9 cellular contexts compared by ENCODE assay signal in genomic region chr19:10797541-10798256, GRCh38. TPM values are rescaled to one million over a fixed set of nuclear protein-coding genes. Genes with fewer than 3 reads are reported as not detected.
DNase-seq lines count a peak whose midpoint lies in the region; ATAC-seq and TF ChIP-seq lines count a peak whose summit lies in the region.
"Had no signal": no experiment of that assay in that cellular context is flagged by ENCODE, and none has a peak within 500 bp of the region (broad histone marks: within the 10 kb centered on the region; RNA-seq: fewer than 3 reads in every experiment).

No MANE protein-coding gene starts in this region.

- H3K4me1 Mint-ChIP-seq in activated T-cell treated with anti-CD3 and anti-CD28 coated beads, Interleukin-2, amount 50 U/mL, for 4 hours (ENCODE audit: low read depth): peaks cover 40% of the 10 kb centered on the region

- H3K9me3 ChIP-seq in left lung: no peaks in the 10 kb centered on the region

- peaks cover 0 to 98% of the 10 kb centered on the region in 2 donors for H3K36me3 ChIP-seq in left lung

- intact Hi-C loops in left lung (cut with DNase I): no loop called here

- DNase-seq in MV-4-11 (lab: John Stamatoyannopoulos, UW) (peak; percentile 13), left lung (no peak), dedifferentiated amniotic fluid mesenchymal stem cell (ENCODE audit: extremely low spot score) (no peak), KG1 (lab: John Stamatoyannopoulos, UW) (no peak), NCI-H128 (lab: John Stamatoyannopoulos, UW; ENCODE audit: unreplicated experiment) (no peak)
- peak; percentile 82 for DNase-seq in activated T-cell treated with anti-CD3 and anti-CD28 coated beads, Interleukin-2, amount 50 U/mL, for 4 hours
- DNase-seq in stimulated activated CD8-positive, alpha-beta memory T cell treated with anti-CD3 and anti-CD28 coated beads, Interleukin-4, amount 100 ng/mL, for 4 hours (ENCODE audit: low read depth in 2 of 2, low spot score in 1 of 2): peak; percentile 79 to 88
- DNase-seq: aorta had no signal

- no peaks in the 10 kb centered on the region for H3K4me1 ChIP-seq in left lung

- no peaks in the 10 kb centered on the region for H3K9me3 Mint-ChIP-seq in activated T-cell treated with anti-CD3 and anti-CD28 coated beads, Interleukin-2, amount 50 U/mL, for 4 hours

- TF ChIP-seq CTCF in left lung (IDR thresholded peaks at IDR 0.05): no peak

- H3K4me3 Mint-ChIP-seq in activated T-cell treated with anti-CD3 and anti-CD28 coated beads, Interleukin-2, amount 50 U/mL, for 4 hours: peak overlapping the region; percentile 74

- peaks cover 17% of the 10 kb centered on the region for H3K36me3 Mint-ChIP-seq in activated T-cell treated with anti-CD3 and anti-CD28 coated beads, Interleukin-2, amount 50 U/mL, for 4 hours (ENCODE audit: insufficient read depth)

- H3K4me3 ChIP-seq in left lung: no peak overlapping the region

- ATAC-seq in activated T-cell treated with anti-CD3 and anti-CD28 coated beads, Interleukin-2, amount 50 U/mL, for 4 hours: peak; percentile 93 to 96
- peak; percentile 20 for ATAC-seq in left lung
- ATAC-seq in GM21576 (IDR thresholded peaks at IDR 0.05; ENCODE audit: unreplicated experiment): no peak

- H3K27me3 ChIP-seq in left lung: no peaks in the 10 kb centered on the region

- H3K27ac ChIP-seq in left lung: peak overlapping the region in 1 of 2 donors; percentile 7

- H3K27me3 Mint-ChIP-seq in activated T-cell treated with anti-CD3 and anti-CD28 coated beads, Interleukin-2, amount 50 U/mL, for 4 hours (ENCODE audit: low read depth): no peaks in the 10 kb centered on the region

RNA-seq across cellular contexts. Expression of gene TMED1, which starts 38.3 kb away (rescaled TPM):
- 10 to 100 TPM; 16.8 to 19.1 (median 17.6) TPM for total RNA-seq in activated T-cell treated with anti-CD3 and anti-CD28 coated beads, Interleukin-2, amount 50 U/mL, for 4 hours
- 10 to 100 TPM; 25.4 to 27.0 TPM for total RNA-seq in left lung

RNA-seq across cellular contexts. Expression of gene C19orf38, which starts 50.5 kb away (rescaled TPM):
- total RNA-seq in activated T-cell treated with anti-CD3 and anti-CD28 coated beads, Interleukin-2, amount 50 U/mL, for 4 hours: under 1 TPM in 2 of 3 donors, not detected in 1; 0.55 to 0.99 TPM
- 10 to 100 TPM in 1 of 2 donors, 1 to 10 TPM in 1; 3.2 to 11.8 TPM for total RNA-seq in left lung

Comparison
In these comparisons a context has a peak if more than half of its experiments do, and no peak if none do; other contexts are left out.
1. DNase-seq: peak in MV-4-11 (single experiment), activated T-cell treated with anti-CD3 and anti-CD28 coated beads, Interleukin-2, amount 50 U/mL, for 4 hours (single experiment) and stimulated activated CD8-positive, alpha-beta memory T cell treated with anti-CD3 and anti-CD28 coated beads, Interleukin-4, amount 100 ng/mL, for 4 hours (2 of 2); none in left lung (0 of 2), dedifferentiated amniotic fluid mesenchymal stem cell (single experiment), KG1 (single experiment) and NCI-H128 (single experiment).